13 cellular contexts compared by ENCODE assay signal in the genomic region with DNA sequence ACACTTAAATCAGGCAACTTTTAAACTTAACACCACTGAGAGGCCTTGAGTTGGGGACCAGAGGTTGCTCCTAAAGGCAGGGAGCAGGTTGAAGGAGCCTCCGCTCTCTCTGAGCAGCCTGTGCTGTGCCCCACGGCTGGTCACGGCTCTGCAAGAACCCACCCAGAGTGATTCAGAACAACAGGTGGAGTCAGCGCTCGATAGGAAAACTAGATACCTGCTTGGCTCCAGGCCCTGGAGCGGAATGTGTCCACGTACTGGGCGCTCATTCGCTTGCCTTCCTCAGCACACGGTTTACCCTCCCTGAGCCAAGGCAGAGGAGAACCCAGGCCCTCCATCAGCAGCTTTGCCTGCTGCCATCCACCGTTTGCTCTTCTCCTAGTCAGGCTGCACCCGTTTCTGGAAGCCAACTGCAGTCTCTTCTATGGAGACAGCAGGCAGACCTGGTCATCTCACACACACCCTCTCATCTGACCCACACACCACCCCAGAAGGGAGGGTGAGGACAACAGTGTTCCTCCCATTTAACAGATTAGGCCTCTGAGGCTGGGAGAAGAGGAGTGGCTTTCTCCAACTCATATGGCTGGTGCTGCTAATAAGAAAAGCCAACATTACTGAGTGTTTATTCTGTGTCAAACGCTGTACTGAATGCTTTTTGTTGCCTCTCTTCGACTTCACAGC. TPM values are rescaled to one million over a fixed set of nuclear protein-coding genes. Genes with fewer than 3 reads are reported as not detected.
A peak's percentile ranks its signal among the peaks of the same experiment; 100 is the strongest.
DNase-seq lines count a peak whose midpoint lies in the region; ATAC-seq and TF ChIP-seq lines count a peak whose summit lies in the region.
"Had no signal": no experiment of that assay in that cellular context is flagged by ENCODE, and none has a peak within 500 bp of the region (broad histone marks: within the 10 kb centered on the region; RNA-seq: fewer than 3 reads in every experiment).

No MANE protein-coding gene starts in this region.

- H3K9me3 ChIP-seq in CD4-positive, alpha-beta memory T cell (ENCODE audit: control insufficient read depth in 1 of 2, low read length in 2 of 2): no peaks in the 10 kb centered on the region
- H3K9me3 ChIP-seq in OCI-LY1 (ENCODE audit: low read length): no peaks in the 10 kb centered on the region
- H3K9me3 ChIP-seq: spleen had no signal

- H4K20me1 ChIP-seq in OCI-LY1 (ENCODE audit: insufficient read depth, low read length): no peaks in the 10 kb centered on the region

- POLR2A ChIA-PET in CD4-positive, alpha-beta memory T cell (lab: Charles Lee; ENCODE audit: partially characterized antibody): interaction anchor here (1.4 to 2.0 kb wide), 3 partner anchors 18 to 39 kb away, joined by 3 to 5 read pairs (median 4); no protein-coding TSS in a partner anchor

- H3K27me3 Mint-ChIP-seq in CD4-positive, alpha-beta memory T cell: no peaks in the 10 kb centered on the region
- no peaks in the 10 kb centered on the region for H3K27me3 Mint-ChIP-seq in progenitor cell of endocrine pancreas

- H3K79me2 ChIP-seq in OCI-LY1 (ENCODE audit: insufficient read depth, low read length): no peaks in the 10 kb centered on the region

- no peaks in the 10 kb centered on the region for H3K36me3 Mint-ChIP-seq in CD4-positive, alpha-beta memory T cell
- H3K36me3 Mint-ChIP-seq in progenitor cell of endocrine pancreas (ENCODE audit: insufficient read depth): no peaks in the 10 kb centered on the region

- H3K27ac ChIP-seq in CD4-positive, alpha-beta memory T cell (ENCODE audit: low read depth, low read length): no peak overlapping the region
- peak overlapping the region; percentile 79 for H3K27ac ChIP-seq in OCI-LY1 (ENCODE audit: low read depth, low read length, poor library complexity, severe bottlenecking)
- H3K27ac ChIP-seq: GM23248 had no signal

- peak overlapping the region; percentile 3; the same call in 1 of the 2 replicates for H3K4me2 ChIP-seq in OCI-LY1 (ENCODE audit: low read length)

- 0 out of 2 replicates have a peak overlapping the region, but pooled peaks have one; percentile 69 for H2AFZ ChIP-seq in OCI-LY1 (ENCODE audit: low read length)
- H2AFZ ChIP-seq: GM23248 had no signal

- H3K27me3 ChIP-seq in CD4-positive, alpha-beta memory T cell (ENCODE audit: insufficient read depth, low read length): no peaks in the 10 kb centered on the region
- H3K27me3 ChIP-seq in OCI-LY1 (ENCODE audit: insufficient read depth, low read length): no peaks in the 10 kb centered on the region
- H3K27me3 ChIP-seq: spleen had no signal

- H3K4me1 ChIP-seq in CD4-positive, alpha-beta memory T cell (ENCODE audit: insufficient read depth, low read length): peaks cover 26% of the 10 kb centered on the region
- H3K4me1 ChIP-seq in OCI-LY1 (ENCODE audit: insufficient read depth, low read length, severe bottlenecking): peaks cover 66% of the 10 kb centered on the region

- ATAC-seq in left ventricle myocardium superior (peak; percentile 3), HG02938 (IDR thresholded peaks at IDR 0.05; ENCODE audit: unreplicated experiment) (no peak)

- CTCF ChIA-PET in CD4-positive, alpha-beta memory T cell (lab: Charles Lee; ENCODE audit: partially characterized antibody): interaction anchor here (1.4 to 2.8 kb wide), 3 partner anchors 24 to 38 kb away, joined by 5 to 13 read pairs (median 10); partner anchors contain the start of gene PDCD4

- no peaks in the 10 kb centered on the region for H3F3A ChIP-seq in OCI-LY1 (ENCODE audit: insufficient read depth, low read length)

- peak overlapping the region in 6 of 7 donors; percentile 13 to 82 (median 52) for H3K27ac Mint-ChIP-seq in CD4-positive, alpha-beta memory T cell
- peak overlapping the region; percentile 95 for H3K27ac Mint-ChIP-seq in progenitor cell of endocrine pancreas

- peak overlapping the region; percentile 33; the same call in 1 of the 2 replicates for H3K9ac ChIP-seq in OCI-LY1 (ENCODE audit: low read length)
- H3K9ac ChIP-seq: GM23248 had no signal

- no peaks in the 10 kb centered on the region for H3K9me2 ChIP-seq in OCI-LY1 (ENCODE audit: low read depth, low read length)

- H3K4me1 Mint-ChIP-seq in CD4-positive, alpha-beta memory T cell: peaks cover 5 to 29% (median 15%) of the 10 kb centered on the region in 4 donors
- peaks cover 31% of the 10 kb centered on the region for H3K4me1 Mint-ChIP-seq in progenitor cell of endocrine pancreas (ENCODE audit: low read depth)

- no peak overlapping the region for H3K4me3 Mint-ChIP-seq in CD4-positive, alpha-beta memory T cell
- no peak overlapping the region for H3K4me3 Mint-ChIP-seq in progenitor cell of endocrine pancreas (ENCODE audit: low read depth)

- H3K9me3 Mint-ChIP-seq in CD4-positive, alpha-beta memory T cell: no peaks in the 10 kb centered on the region
- H3K9me3 Mint-ChIP-seq in progenitor cell of endocrine pancreas (ENCODE audit: low read depth): no peaks in the 10 kb centered on the region

- DNase-seq in CD4-positive, alpha-beta memory T cell: no peak
- DNase-seq in left ventricle myocardium superior: no peak
- no peak for DNase-seq in progenitor cell of endocrine pancreas (ENCODE audit: low spot score, unreplicated experiment)
- no peak for DNase-seq in HT-29 (ENCODE audit: low spot score)
- DNase-seq in C1 segment of cervical spinal cord (lab: John Stamatoyannopoulos, UW): no peak
- no peak for DNase-seq in RPMI8226
- DNase-seq: activated CD4-positive, alpha-beta T cell treated with anti-CD3 and anti-CD28 coated beads for 48 hours; effector memory CD4-positive, alpha-beta T cell; GM23248; NCI-H1105 treated with DMSO at 0.1 percent for 48 hours; spleen had no signal

- no peak overlapping the region for H3K4me3 ChIP-seq in CD4-positive, alpha-beta memory T cell (ENCODE audit: low read length in 2 of 2)
- H3K4me3 ChIP-seq in OCI-LY1 (ENCODE audit: low read depth, low read length, poor library complexity, severe bottlenecking): no peak overlapping the region
- H3K4me3 ChIP-seq: GM23248, spleen had no signal

- intact Hi-C loops in CD4-positive, alpha-beta memory T cell (cut with micrococcal nuclease): loop anchor here (2.0 kb wide), 1 partner anchor 39 kb away; no protein-coding TSS in a partner anchor
- intact Hi-C loops in left ventricle myocardium superior (cut with micrococcal nuclease): no loop called here

- TF ChIP-seq CTCF in OCI-LY1 (IDR thresholded peaks at IDR 0.05; ENCODE audit: low read length): no peak
- TF ChIP-seq CTCF in progenitor cell of endocrine pancreas (IDR thresholded peaks at IDR 0.05; ENCODE audit: unreplicated experiment): no peak

- no peaks in the 10 kb centered on the region for H3K36me3 ChIP-seq in CD4-positive, alpha-beta memory T cell (ENCODE audit: insufficient read depth, low read length)
- H3K36me3 ChIP-seq in OCI-LY1 (ENCODE audit: insufficient read depth, low read length): no peaks in the 10 kb centered on the region
- H3K36me3 ChIP-seq: spleen had no signal

RNA-seq across cellular contexts. Expression of gene PDCD4, which starts 37.6 kb away (rescaled TPM):
- 100 to 1,000 TPM; 358 to 376 TPM for total RNA-seq in CD4-positive, alpha-beta memory T cell
- polyA plus RNA-seq in CD4-positive, alpha-beta memory T cell: 100 to 1,000 TPM; 329 to 494 TPM
- total RNA-seq in left ventricle myocardium superior: 82.4 TPM
- 152 and 172 TPM in 2 replicates for total RNA-seq in progenitor cell of endocrine pancreas
- 12.5 and 18.5 TPM in 2 replicates for total RNA-seq in HT-29 (2014; rRNA removed; shearing (Covaris generic))
